Comparison of ENCODE assay signal across 8 cellular contexts in the genomic region with DNA sequence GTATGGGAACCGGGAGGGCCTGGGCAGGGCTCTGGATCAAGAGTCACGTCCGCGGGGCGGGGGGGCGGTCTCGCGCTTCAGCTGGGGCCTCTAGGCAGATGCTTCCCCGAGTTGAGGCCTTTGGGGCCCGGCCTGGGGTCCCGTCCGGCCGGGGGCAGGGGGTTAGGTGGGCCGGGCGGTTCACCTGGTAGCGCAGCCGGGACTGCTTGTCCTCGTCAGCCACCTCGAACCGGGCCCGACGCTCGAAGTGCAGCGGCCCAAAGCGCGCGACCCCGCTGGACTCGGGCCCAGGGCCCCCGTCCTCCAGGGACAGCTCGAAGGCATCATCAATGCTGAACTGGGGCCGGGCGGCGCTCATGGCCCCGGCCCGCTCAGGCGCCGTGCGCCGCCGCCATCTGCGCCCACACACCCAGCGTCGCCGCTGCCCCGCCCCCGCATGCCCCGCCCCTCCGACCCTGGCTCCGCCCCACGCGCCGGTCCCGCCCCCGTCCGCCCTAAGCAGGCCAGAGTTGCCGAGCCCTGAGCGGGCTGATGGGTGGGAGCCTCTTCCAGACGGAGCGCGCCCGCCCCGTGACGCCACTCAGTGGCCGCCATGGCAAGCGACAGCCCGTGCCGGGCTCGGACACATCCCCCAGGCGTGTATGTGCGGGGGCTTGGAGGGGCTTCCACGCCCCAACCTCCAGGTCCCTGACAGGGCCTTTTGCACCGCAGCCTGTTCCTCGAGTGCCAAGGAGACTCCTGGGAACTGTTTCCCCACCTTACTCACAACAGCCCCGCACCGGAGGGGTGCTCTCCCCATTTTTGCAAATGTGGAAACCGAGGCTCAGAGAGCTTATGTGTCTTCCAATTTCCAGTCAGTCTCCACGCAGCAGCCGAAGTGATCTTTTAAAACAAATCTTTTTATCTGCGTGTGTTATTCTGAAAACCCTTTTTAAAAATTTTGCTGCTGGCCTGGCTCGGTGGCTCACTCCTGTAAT. TPM values are rescaled to one million over a fixed set of nuclear protein-coding genes. Genes with fewer than 3 reads are reported as not detected.
A peak's percentile ranks its signal among the peaks of the same experiment; 100 is the strongest.
DNase-seq lines count a peak whose midpoint lies in the region; ATAC-seq and TF ChIP-seq lines count a peak whose summit lies in the region.

A gene with protein sequence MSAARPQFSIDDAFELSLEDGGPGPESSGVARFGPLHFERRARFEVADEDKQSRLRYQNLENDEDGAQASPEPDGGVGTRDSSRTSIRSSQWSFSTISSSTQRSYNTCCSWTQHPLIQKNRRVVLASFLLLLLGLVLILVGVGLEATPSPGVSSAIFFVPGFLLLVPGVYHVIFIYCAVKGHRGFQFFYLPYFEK (minus strand): TSS at position 417 of the 977 bp plus-strand sequence. CDS start 59 bp downstream, at position 358.

- H3K9me3 Mint-ChIP-seq in activated CD8-positive, alpha-beta T cell treated with anti-CD3 and anti-CD28 coated beads, Interleukin-2, amount 10 ng/mL, durations not matched to agents 7 days and 5 days (ENCODE audit: insufficient read depth) = no peaks in the 10 kb centered on the region

- DNase-seq in C1 segment of cervical spinal cord (lab: John Stamatoyannopoulos, UW) (peak; percentile 59 to 94 (median 87)), NCI-H82 treated with DMSO at 0.1 percent for 48 hours (lab: John Stamatoyannopoulos, UW; ENCODE audit: unreplicated experiment) (peak; percentile 31), ecto neural progenitor cell (ENCODE audit: low spot score) (peak; percentile 96), lower lobe of right lung (peak; percentile 95)
- DNase-seq in activated CD8-positive, alpha-beta T cell treated with anti-CD3 and anti-CD28 coated beads, Interleukin-2, amount 10 ng/mL, durations not matched to agents 7 days and 5 days = peak; percentile 92
- DNase-seq in stimulated activated CD4-positive, alpha-beta T cell treated with anti-CD3 and anti-CD28 coated beads, TNF-alpha, amount 100 ng/mL, for 1 hour (ENCODE audit: low read depth in 3 of 3, low spot score in 1 of 3) = peak; percentile 88 to 95 (median 90)

- TF ChIP-seq CTCF in lower lobe of right lung (IDR thresholded peaks at IDR 0.05) = peak; percentile 58

- peaks cover 4% of the 10 kb centered on the region for H3K36me3 Mint-ChIP-seq in activated CD8-positive, alpha-beta T cell treated with anti-CD3 and anti-CD28 coated beads, Interleukin-2, amount 10 ng/mL, durations not matched to agents 7 days and 5 days (ENCODE audit: low read depth)

- peak within 1 kb of the TSS; percentile 78 for H3K4me3 ChIP-seq in lower lobe of right lung

- peaks cover 37% of the 10 kb centered on the region for H3K4me1 Mint-ChIP-seq in activated CD8-positive, alpha-beta T cell treated with anti-CD3 and anti-CD28 coated beads, Interleukin-2, amount 10 ng/mL, durations not matched to agents 7 days and 5 days (ENCODE audit: low read depth)

- CTCF ChIA-PET in activated CD8-positive, alpha-beta T cell treated with anti-CD3 and anti-CD28 coated beads, Interleukin-2, amount 10 ng/mL, durations not matched to agents 7 days and 5 days (lab: Charles Lee) = interaction anchor here (0.6 to 3.2 kb wide), 15 partner anchors 9 to 116 kb away, joined by 3 to 21 read pairs (median 4); partner anchors contain the start of genes GPR152, POLD4, PPP1CA and PTPRCAP

- no peaks in the 10 kb centered on the region for H3K27me3 ChIP-seq in lower lobe of right lung (ENCODE audit: low read depth)

- H3K4me3 Mint-ChIP-seq in activated CD8-positive, alpha-beta T cell treated with anti-CD3 and anti-CD28 coated beads, Interleukin-2, amount 10 ng/mL, durations not matched to agents 7 days and 5 days = peak within 1 kb of the TSS; percentile 87

- H3K27ac ChIP-seq in lower lobe of right lung = peak within 1 kb of the TSS; percentile 92

- ATAC-seq in GM19324 (IDR thresholded peaks at IDR 0.05; ENCODE audit: low FRiP score, unreplicated experiment) = peak; percentile 61
- peak; percentile 66 for ATAC-seq in HG03521 (IDR thresholded peaks at IDR 0.05; ENCODE audit: unreplicated experiment)
- ATAC-seq in activated CD8-positive, alpha-beta T cell treated with anti-CD3 and anti-CD28 coated beads, Interleukin-2, amount 10 ng/mL, durations not matched to agents 7 days and 5 days = peak; percentile 79
- peak; percentile 91 to 94 for ATAC-seq in lower lobe of right lung

- H3K36me3 ChIP-seq in lower lobe of right lung = peaks cover 6% of the 10 kb centered on the region

- H3K27me3 Mint-ChIP-seq in activated CD8-positive, alpha-beta T cell treated with anti-CD3 and anti-CD28 coated beads, Interleukin-2, amount 10 ng/mL, durations not matched to agents 7 days and 5 days (ENCODE audit: low read depth) = no peaks in the 10 kb centered on the region

- H3K9me3 ChIP-seq in lower lobe of right lung = no peaks in the 10 kb centered on the region

- H3K27ac Mint-ChIP-seq in activated CD8-positive, alpha-beta T cell treated with anti-CD3 and anti-CD28 coated beads, Interleukin-2, amount 10 ng/mL, durations not matched to agents 7 days and 5 days = peak within 1 kb of the TSS; percentile 83

- POLR2A ChIA-PET in activated CD8-positive, alpha-beta T cell treated with anti-CD3 and anti-CD28 coated beads, Interleukin-2, amount 10 ng/mL, durations not matched to agents 7 days and 5 days (lab: Charles Lee) = interaction anchor here (0.6 to 8.7 kb wide), 9 partner anchors 10 to 145 kb away, joined by 3 to 103 read pairs (median 5); partner anchors contain the start of genes AIP and PTPRCAP

- intact Hi-C loops in lower lobe of right lung (cut with DNase I) = no loop called here

- H3K4me1 ChIP-seq in lower lobe of right lung = peaks cover 42% of the 10 kb centered on the region

RNA-seq across cellular contexts. Expression of the gene that starts here (rescaled TPM):
- total RNA-seq in activated CD8-positive, alpha-beta T cell treated with anti-CD3 and anti-CD28 coated beads, Interleukin-2, amount 10 ng/mL, durations not matched to agents 7 days and 5 days = 10 to 100 TPM; 39.6 to 42.5 TPM
- total RNA-seq in lower lobe of right lung = 49.1 TPM

Comparison
In these comparisons a context has a peak if more than half of its experiments do, and no peak if none do; other contexts are left out.
1. Peak in every context shown above with its lines: DNase-seq, ATAC-seq, H3K4me3 ChIP-seq and H3K27ac ChIP-seq.
2. DNase-seq: peak in every context shown above with its lines; median percentile 96 in ecto neural progenitor cell; 95 in lower lobe of right lung; 92 in activated CD8-positive, alpha-beta T cell treated with anti-CD3 and anti-CD28 coated beads, Interleukin-2, amount 10 ng/mL, durations not matched to agents 7 days and 5 days; 90 in stimulated activated CD4-positive, alpha-beta T cell treated with anti-CD3 and anti-CD28 coated beads, TNF-alpha, amount 100 ng/mL, for 1 hour; 87 in C1 segment of cervical spinal cord; 31 in NCI-H82 treated with DMSO at 0.1 percent for 48 hours.